In genomic region chr6:35381132-35381531, GRCh38 we compare ENCODE assay signal across 27 cellular contexts. TPM values are rescaled to one million over a fixed set of nuclear protein-coding genes. Genes with fewer than 3 reads are reported as not detected.
A peak's percentile ranks its signal among the peaks of the same experiment; 100 is the strongest.
DNase-seq lines count a peak whose midpoint lies in the region; ATAC-seq and TF ChIP-seq lines count a peak whose summit lies in the region.
"Had no signal": no experiment of that assay in that cellular context is flagged by ENCODE, and none has a peak within 500 bp of the region (broad histone marks: within the 10 kb centered on the region; RNA-seq: fewer than 3 reads in every experiment).

No MANE protein-coding gene starts in this region.

- H3K4me1 Mint-ChIP-seq in activated naive CD8-positive, alpha-beta T cell treated with anti-CD3 and anti-CD28 coated beads, Interleukin-2, amount 10 ng/mL, durations not matched to agents 7 days and 5 days = peaks cover 31% of the 10 kb centered on the region
- peaks cover 21% of the 10 kb centered on the region for H3K4me1 Mint-ChIP-seq in activated naive CD8-positive, alpha-beta T cell treated with anti-CD3 and anti-CD28 coated beads, Interleukin-2, amount 50 U/mL, for 24 hours
- H3K4me1 Mint-ChIP-seq in activated T-helper 17 cell treated with anti-CD3 and anti-CD28 coated beads, Interleukin-2, amount 50 U/mL, for 72 hours = peaks cover 20% of the 10 kb centered on the region
- H3K4me1 Mint-ChIP-seq in activated CD4-positive, alpha-beta T cell treated with anti-CD3 and anti-CD28 coated beads, Interleukin-2, amount 10 ng/mL, durations not matched to agents 7 days and 5 days = peaks cover 16% of the 10 kb centered on the region
- peaks cover 27% of the 10 kb centered on the region for H3K4me1 Mint-ChIP-seq in osteocyte (ENCODE audit: unreplicated experiment)

- H3K4me3 Mint-ChIP-seq in activated naive CD8-positive, alpha-beta T cell treated with anti-CD3 and anti-CD28 coated beads, Interleukin-2, amount 10 ng/mL, durations not matched to agents 7 days and 5 days = no peak overlapping the region
- no peak overlapping the region for H3K4me3 Mint-ChIP-seq in activated naive CD8-positive, alpha-beta T cell treated with anti-CD3 and anti-CD28 coated beads, Interleukin-2, amount 50 U/mL, for 24 hours
- H3K4me3 Mint-ChIP-seq in activated T-helper 17 cell treated with anti-CD3 and anti-CD28 coated beads, Interleukin-2, amount 50 U/mL, for 72 hours = no peak overlapping the region
- H3K4me3 Mint-ChIP-seq in activated CD4-positive, alpha-beta T cell treated with anti-CD3 and anti-CD28 coated beads, Interleukin-2, amount 10 ng/mL, durations not matched to agents 7 days and 5 days = no peak overlapping the region
- H3K4me3 Mint-ChIP-seq in osteocyte (ENCODE audit: unreplicated experiment) = no peak overlapping the region
- H3K4me3 Mint-ChIP-seq: brain had no signal

- no peak for DNase-seq in activated naive CD8-positive, alpha-beta T cell treated with anti-CD3 and anti-CD28 coated beads, Interleukin-2, amount 10 ng/mL, durations not matched to agents 7 days and 5 days
- DNase-seq in activated naive CD8-positive, alpha-beta T cell treated with anti-CD3 and anti-CD28 coated beads, Interleukin-2, amount 50 U/mL, for 24 hours = no peak
- DNase-seq in fibroblast of the aortic adventitia (ENCODE audit: low read depth) (peak; percentile 50), osteocyte (ENCODE audit: extremely low spot score, unreplicated experiment) (no peak)
- DNase-seq in activated CD4-positive, alpha-beta T cell treated with anti-CD3 and anti-CD28 coated beads, Interleukin-2, amount 10 ng/mL, durations not matched to agents 7 days and 5 days = no peak
- DNase-seq: activated CD4-positive, alpha-beta T cell treated with anti-CD3 and anti-CD28 coated beads, Interleukin-2, amount 50 U/mL, for 48 hours; activated CD4-positive, CD25-positive, alpha-beta regulatory T cell; activated CD8-positive, alpha-beta memory T cell treated with anti-CD3 and anti-CD28 coated beads, Interleukin-2, amount 50 U/mL, for 4 hours; COR-L47; DMS79; gastrocnemius medialis; left ventricle myocardium inferior; naive B cell; NCI-H1048; NCI-H2029; NCI-H82; occipital lobe; T-helper 9 cell had no signal

- no peaks in the 10 kb centered on the region for H3K27me3 Mint-ChIP-seq in activated naive CD8-positive, alpha-beta T cell treated with anti-CD3 and anti-CD28 coated beads, Interleukin-2, amount 10 ng/mL, durations not matched to agents 7 days and 5 days
- H3K27me3 Mint-ChIP-seq in activated naive CD8-positive, alpha-beta T cell treated with anti-CD3 and anti-CD28 coated beads, Interleukin-2, amount 50 U/mL, for 24 hours = no peaks in the 10 kb centered on the region
- H3K27me3 Mint-ChIP-seq in activated T-helper 17 cell treated with anti-CD3 and anti-CD28 coated beads, Interleukin-2, amount 50 U/mL, for 72 hours = no peaks in the 10 kb centered on the region
- no peaks in the 10 kb centered on the region for H3K27me3 Mint-ChIP-seq in activated CD4-positive, alpha-beta T cell treated with anti-CD3 and anti-CD28 coated beads, Interleukin-2, amount 10 ng/mL, durations not matched to agents 7 days and 5 days
- H3K27me3 Mint-ChIP-seq in osteocyte (ENCODE audit: unreplicated experiment) = no peaks in the 10 kb centered on the region
- H3K27me3 Mint-ChIP-seq: brain, naive B cell had no signal

- H3K9me3 Mint-ChIP-seq in activated naive CD8-positive, alpha-beta T cell treated with anti-CD3 and anti-CD28 coated beads, Interleukin-2, amount 10 ng/mL, durations not matched to agents 7 days and 5 days = peaks cover 5% of the 10 kb centered on the region
- peaks cover 4% of the 10 kb centered on the region for H3K9me3 Mint-ChIP-seq in activated naive CD8-positive, alpha-beta T cell treated with anti-CD3 and anti-CD28 coated beads, Interleukin-2, amount 50 U/mL, for 24 hours
- H3K9me3 Mint-ChIP-seq in activated T-helper 17 cell treated with anti-CD3 and anti-CD28 coated beads, Interleukin-2, amount 50 U/mL, for 72 hours = no peaks in the 10 kb centered on the region
- H3K9me3 Mint-ChIP-seq in activated CD4-positive, alpha-beta T cell treated with anti-CD3 and anti-CD28 coated beads, Interleukin-2, amount 10 ng/mL, durations not matched to agents 7 days and 5 days = peaks cover 3% of the 10 kb centered on the region
- H3K9me3 Mint-ChIP-seq in osteocyte (ENCODE audit: unreplicated experiment) = no peaks in the 10 kb centered on the region
- H3K9me3 Mint-ChIP-seq: activated naive CD4-positive, alpha-beta T cell treated with anti-CD3 and anti-CD28 coated beads, Interleukin-2, amount 50 U/mL, for 72 hours had no signal

- no peak for TF ChIP-seq CTCF in fibroblast of the aortic adventitia (IDR thresholded peaks at IDR 0.05; ENCODE audit: insufficient read depth, low read length)
- no peak for TF ChIP-seq CTCF in osteocyte (IDR thresholded peaks at IDR 0.05)

- no peak overlapping the region for H3K4me3 ChIP-seq in fibroblast of the aortic adventitia (ENCODE audit: low read depth, low read length)
- H3K4me3 ChIP-seq: BLaER1, gastrocnemius medialis, left ventricle myocardium inferior, thoracic aorta had no signal

- peaks cover 46% of the 10 kb centered on the region for H3K36me3 Mint-ChIP-seq in activated naive CD8-positive, alpha-beta T cell treated with anti-CD3 and anti-CD28 coated beads, Interleukin-2, amount 10 ng/mL, durations not matched to agents 7 days and 5 days
- peaks cover 23% of the 10 kb centered on the region for H3K36me3 Mint-ChIP-seq in activated naive CD8-positive, alpha-beta T cell treated with anti-CD3 and anti-CD28 coated beads, Interleukin-2, amount 50 U/mL, for 24 hours (ENCODE audit: low read depth)
- H3K36me3 Mint-ChIP-seq in activated T-helper 17 cell treated with anti-CD3 and anti-CD28 coated beads, Interleukin-2, amount 50 U/mL, for 72 hours (ENCODE audit: low read depth) = peaks cover 26% of the 10 kb centered on the region
- H3K36me3 Mint-ChIP-seq in activated CD4-positive, alpha-beta T cell treated with anti-CD3 and anti-CD28 coated beads, Interleukin-2, amount 10 ng/mL, durations not matched to agents 7 days and 5 days (ENCODE audit: low read depth) = peaks cover 36% of the 10 kb centered on the region
- H3K36me3 Mint-ChIP-seq in osteocyte (ENCODE audit: unreplicated experiment) = peaks cover 6% of the 10 kb centered on the region

- POLR2A ChIA-PET in activated naive CD8-positive, alpha-beta T cell treated with anti-CD3 and anti-CD28 coated beads, Interleukin-2, amount 10 ng/mL, durations not matched to agents 7 days and 5 days (lab: Charles Lee) = no interaction called here
- POLR2A ChIA-PET in activated CD4-positive, alpha-beta T cell treated with anti-CD3 and anti-CD28 coated beads, Interleukin-2, amount 10 ng/mL, durations not matched to agents 7 days and 5 days (lab: Charles Lee) = no interaction called here

- peak overlapping the region; percentile 2 for H3K27ac Mint-ChIP-seq in activated naive CD8-positive, alpha-beta T cell treated with anti-CD3 and anti-CD28 coated beads, Interleukin-2, amount 10 ng/mL, durations not matched to agents 7 days and 5 days
- no peak overlapping the region for H3K27ac Mint-ChIP-seq in activated naive CD8-positive, alpha-beta T cell treated with anti-CD3 and anti-CD28 coated beads, Interleukin-2, amount 50 U/mL, for 24 hours
- peak overlapping the region; percentile 5 for H3K27ac Mint-ChIP-seq in activated T-helper 17 cell treated with anti-CD3 and anti-CD28 coated beads, Interleukin-2, amount 50 U/mL, for 72 hours
- no peak overlapping the region for H3K27ac Mint-ChIP-seq in activated CD4-positive, alpha-beta T cell treated with anti-CD3 and anti-CD28 coated beads, Interleukin-2, amount 10 ng/mL, durations not matched to agents 7 days and 5 days
- no peak overlapping the region for H3K27ac Mint-ChIP-seq in osteocyte (ENCODE audit: unreplicated experiment)
- H3K27ac Mint-ChIP-seq: activated naive CD4-positive, alpha-beta T cell treated with anti-CD3 and anti-CD28 coated beads, Interleukin-2, amount 50 U/mL, for 72 hours; brain had no signal

- ATAC-seq in activated naive CD8-positive, alpha-beta T cell treated with anti-CD3 and anti-CD28 coated beads, Interleukin-2, amount 10 ng/mL, durations not matched to agents 7 days and 5 days (ENCODE audit: low read depth) = no peak
- ATAC-seq in activated naive CD8-positive, alpha-beta T cell treated with anti-CD3 and anti-CD28 coated beads, Interleukin-2, amount 50 U/mL, for 24 hours = no peak
- ATAC-seq in activated T-helper 17 cell treated with anti-CD3 and anti-CD28 coated beads, Interleukin-2, amount 50 U/mL, for 72 hours (replicated peaks) = no peak
- ATAC-seq in GM21717 (IDR thresholded peaks at IDR 0.05; ENCODE audit: unreplicated experiment) (no peak), HG02870 (IDR thresholded peaks at IDR 0.05; ENCODE audit: unreplicated experiment) (no peak)
- ATAC-seq: activated naive CD4-positive, alpha-beta T cell treated with anti-CD3 and anti-CD28 coated beads, Interleukin-2, amount 50 U/mL, for 72 hours; gastrocnemius medialis; HCT116; HepG2 had no signal

- CTCF ChIA-PET in activated CD4-positive, alpha-beta T cell treated with anti-CD3 and anti-CD28 coated beads, Interleukin-2, amount 10 ng/mL, durations not matched to agents 7 days and 5 days (lab: Charles Lee) = no interaction called here

RNA-seq across cellular contexts. Expression of gene PPARD, which starts 38.8 kb away (rescaled TPM):
- total RNA-seq in activated naive CD8-positive, alpha-beta T cell treated with anti-CD3 and anti-CD28 coated beads, Interleukin-2, amount 10 ng/mL, durations not matched to agents 7 days and 5 days = 10 to 100 TPM; 43.0 to 45.9 TPM
- total RNA-seq in activated T-helper 17 cell treated with anti-CD3 and anti-CD28 coated beads, Interleukin-2, amount 50 U/mL, for 72 hours = 10 to 100 TPM; 21.0 to 27.9 TPM
- total RNA-seq in fibroblast of the aortic adventitia (ENCODE audit: low replicate concordance) = 1.3 and 10.4 TPM in 2 replicates
- 10 to 100 TPM; 24.4 to 25.8 TPM for total RNA-seq in activated CD4-positive, alpha-beta T cell treated with anti-CD3 and anti-CD28 coated beads, Interleukin-2, amount 10 ng/mL, durations not matched to agents 7 days and 5 days
- 33.1 and 33.8 TPM in 2 replicates for total RNA-seq in osteocyte

Comparison
In these comparisons a context has a peak if more than half of its experiments do, and no peak if none do; other contexts are left out.
1. H3K27ac Mint-ChIP-seq: peak in activated naive CD8-positive, alpha-beta T cell treated with anti-CD3 and anti-CD28 coated beads, Interleukin-2, amount 10 ng/mL, durations not matched to agents 7 days and 5 days (single experiment) and activated T-helper 17 cell treated with anti-CD3 and anti-CD28 coated beads, Interleukin-2, amount 50 U/mL, for 72 hours (single experiment); none in activated naive CD8-positive, alpha-beta T cell treated with anti-CD3 and anti-CD28 coated beads, Interleukin-2, amount 50 U/mL, for 24 hours (single experiment), activated CD4-positive, alpha-beta T cell treated with anti-CD3 and anti-CD28 coated beads, Interleukin-2, amount 10 ng/mL, durations not matched to agents 7 days and 5 days (single experiment) and osteocyte (single experiment).